9 cellular contexts compared by ENCODE assay signal in genomic region chr20:23363257-23363649, GRCh38. TPM values are rescaled to one million over a fixed set of nuclear protein-coding genes. Genes with fewer than 3 reads are reported as not detected.
DNase-seq lines count a peak whose midpoint lies in the region; ATAC-seq and TF ChIP-seq lines count a peak whose summit lies in the region.
"Had no signal": no experiment of that assay in that cellular context is flagged by ENCODE, and none has a peak within 500 bp of the region (broad histone marks: within the 10 kb centered on the region; RNA-seq: fewer than 3 reads in every experiment).

No MANE protein-coding gene starts in this region.

- peaks cover 35% of the 10 kb centered on the region for H3K79me2 ChIP-seq in parathyroid adenoma

- no peaks in the 10 kb centered on the region for H3K27me3 ChIP-seq in GM06990 (replicated peaks; ENCODE audit: control insufficient read depth, insufficient read depth, low read length)
- H3K27me3 ChIP-seq in esophagus muscularis mucosa = no peaks in the 10 kb centered on the region
- no peaks in the 10 kb centered on the region for H3K27me3 ChIP-seq in parathyroid adenoma (ENCODE audit: control insufficient read depth, insufficient read depth, low read length)
- H3K27me3 ChIP-seq in foreskin keratinocyte = no peaks in the 10 kb centered on the region

- TF ChIP-seq POLR2A in esophagus muscularis mucosa (IDR thresholded peaks at IDR 0.05; ENCODE audit: low read depth) = no peak

- ATAC-seq in foreskin keratinocyte = no peak

- peaks cover 50 to 72% (median 65%) of the 10 kb centered on the region in 4 donors for H3K4me1 ChIP-seq in esophagus muscularis mucosa
- peaks cover 32% of the 10 kb centered on the region for H3K4me1 ChIP-seq in parathyroid adenoma
- peaks cover 16% of the 10 kb centered on the region for H3K4me1 ChIP-seq in foreskin keratinocyte

- TF ChIP-seq EP300 in esophagus muscularis mucosa (IDR thresholded peaks at IDR 0.05) = no peak

- DNase-seq in GM06990 (ENCODE audit: extremely low read depth, insufficient read length) (no peak), RWPE1 (ENCODE audit: low spot score) (no peak), esophagus muscularis mucosa (ENCODE audit: extremely low spot score) (no peak), foreskin melanocyte (no peak), NCI-H1930 (lab: John Stamatoyannopoulos, UW) (no peak), kidney glomerular epithelial cell (lab: John Stamatoyannopoulos, UW) (no peak), foreskin keratinocyte (no peak)
- DNase-seq: activated CD4-positive, CD25-positive, alpha-beta regulatory T cell treated with anti-CD3 and anti-CD28 coated beads, Interleukin-2, amount 50 U/mL, for 72 hours had no signal

- POLR2A ChIA-PET in RWPE1 (lab: Yijun Ruan, JAX; ENCODE audit: low non-redundant PET) = no interaction called here

- H3K9ac ChIP-seq in parathyroid adenoma = no peak overlapping the region

- H3K4me2 ChIP-seq in parathyroid adenoma (ENCODE audit: low read length) = peak overlapping the region; percentile 79

- CTCF ChIA-PET in RWPE1 (lab: Yijun Ruan, JAX) = no interaction called here

- WGBS in esophagus muscularis mucosa = 79% methylated on average over 4 of the region's 4 CpGs

- H3K9me3 ChIP-seq in esophagus muscularis mucosa (no peaks in the 10 kb centered on the region), parathyroid adenoma (ENCODE audit: control insufficient read depth, low read length) (no peaks in the 10 kb centered on the region)

- peak overlapping the region; percentile 94 for H3K27ac ChIP-seq in RWPE1
- H3K27ac ChIP-seq in esophagus muscularis mucosa (replicated peaks in 1 of 4) = peak overlapping the region; percentile 28 to 100 (median 98)
- peak overlapping the region; percentile 99 for H3K27ac ChIP-seq in parathyroid adenoma
- no peak overlapping the region for H3K27ac ChIP-seq in foreskin keratinocyte

- TF ChIP-seq CTCF in GM06990 (IDR thresholded peaks at IDR 0.05; ENCODE audit: insufficient read depth, low read length, poor library complexity, severe bottlenecking) (no peak), RWPE1 (conservative IDR thresholded peaks at IDR 0.05; ENCODE audit: low read depth) (no peak), esophagus muscularis mucosa (IDR thresholded peaks at IDR 0.05) (peak in 1 of 3 experiments; percentile 1), parathyroid adenoma (IDR thresholded peaks at IDR 0.05) (no peak), foreskin keratinocyte (conservative IDR thresholded peaks at IDR 0.05) (no peak)

- H3K36me3 ChIP-seq in GM06990 (ENCODE audit: control insufficient read depth, insufficient read depth, low read length) (peaks cover 4% of the 10 kb centered on the region), esophagus muscularis mucosa (peaks cover 11 to 29% (median 17%) of the 10 kb centered on the region in 4 donors), parathyroid adenoma (ENCODE audit: control insufficient read depth, insufficient read depth, low read length) (no peaks in the 10 kb centered on the region)

- H3K4me3 ChIP-seq in GM06990 (replicated peaks; ENCODE audit: low read depth, low read length) (peak overlapping the region; percentile 92), esophagus muscularis mucosa (peak overlapping the region; percentile 79 to 85 (median 83)), parathyroid adenoma (ENCODE audit: low read depth, low read length) (peak overlapping the region; percentile 74)

- H2AFZ ChIP-seq in parathyroid adenoma = no peak overlapping the region

- intact Hi-C loops in esophagus muscularis mucosa (cut with DNase I) = loop anchor here (5.0 kb wide), 1 partner anchor 269 kb away; no protein-coding TSS in a partner anchor

RNA-seq across cellular contexts. Expression of gene GZF1, which starts 1.3 kb away (rescaled TPM):
- total RNA-seq in esophagus muscularis mucosa (10 to 100 TPM; 10.4 to 22.8 (median 21.0) TPM), foreskin keratinocyte (8.5 and 9.5 TPM in 2 replicates)
- 3.1 and 3.5 TPM in 2 replicates for polyA plus RNA-seq in foreskin keratinocyte

RNA-seq across cellular contexts. Expression of gene NXT1, which starts 12.7 kb away (rescaled TPM):
- total RNA-seq in esophagus muscularis mucosa (10 to 100 TPM; 19.5 to 59.0 (median 27.4) TPM), foreskin keratinocyte (41.5 and 47.4 TPM in 2 replicates)
- 52.2 and 58.5 TPM in 2 replicates for polyA plus RNA-seq in foreskin keratinocyte

RNA-seq across cellular contexts. Expression of gene NAPB, which starts 58.0 kb away (rescaled TPM):
- total RNA-seq in esophagus muscularis mucosa = 10 to 100 TPM; 13.7 to 18.7 (median 15.2) TPM
- total RNA-seq in foreskin keratinocyte = 4.9 and 5.4 TPM in 2 replicates
- 1.3 and 2.3 TPM in 2 replicates for polyA plus RNA-seq in foreskin keratinocyte
